In the genomic region with DNA sequence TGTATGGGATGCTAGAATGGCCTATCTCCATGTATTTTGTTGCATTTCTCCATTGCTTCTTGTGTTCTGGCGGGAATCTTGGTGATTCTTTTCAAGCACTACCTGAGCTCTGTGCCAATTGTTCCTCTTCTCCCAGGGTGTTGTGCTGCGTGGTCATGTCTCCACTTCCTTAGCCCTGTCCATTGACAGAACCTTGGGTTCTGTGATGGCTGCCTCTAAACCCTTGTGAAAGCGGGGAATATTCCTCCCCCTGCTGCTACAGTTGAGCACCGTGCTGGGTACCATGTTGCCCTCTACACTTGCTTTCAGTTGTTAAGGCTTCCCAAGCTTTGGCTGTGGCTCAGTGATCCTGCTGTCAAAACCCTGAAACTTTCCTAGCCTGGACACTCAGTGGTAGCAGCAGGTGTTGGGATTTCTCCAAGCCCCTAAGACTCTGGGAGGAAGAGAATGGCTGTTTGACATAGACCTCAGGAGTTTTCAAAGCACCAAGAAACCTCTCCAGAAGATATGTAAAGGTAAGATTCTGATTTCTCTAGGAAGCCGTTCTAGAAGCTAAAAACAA, we compare ENCODE assay signal across 24 cellular contexts.
DNase-seq lines count a peak whose midpoint lies in the region; ATAC-seq and TF ChIP-seq lines count a peak whose summit lies in the region.
"Had no signal": no experiment of that assay in that cellular context is flagged by ENCODE, and none has a peak within 500 bp of the region (broad histone marks: within the 10 kb centered on the region; RNA-seq: fewer than 3 reads in every experiment).

No MANE protein-coding gene starts in this region.

- 93% methylated on average over 5 of the region's 5 CpGs for WGBS in suprapubic skin

- BruUV-seq in Calu3 (replicated peaks; lab: Mats Ljungman, UMichigan), result no TSS peak

- H3K9me2 ChIP-seq in Karpas-422 (replicated peaks; ENCODE audit: insufficient read depth, low read length), result no peaks in the 10 kb centered on the region

- peak overlapping the region; percentile 70 for H3K4me2 ChIP-seq in Karpas-422 (ENCODE audit: low read depth, low read length, poor library complexity, severe bottlenecking)

- intact Hi-C loops in gastrocnemius medialis (cut with DNase I; ENCODE audit: low total_unique reads) (no loop called here), Calu3 (cut with micrococcal nuclease; ENCODE audit: unreplicated experiment) (no loop called here)

- H3K4me3 Mint-ChIP-seq in activated T-cell treated with anti-CD3 and anti-CD28 coated beads, Interleukin-2, amount 50 U/mL, for 24 hours, result no peak overlapping the region
- no peak overlapping the region for H3K4me3 Mint-ChIP-seq in activated T-cell treated with anti-CD3 and anti-CD28 coated beads, Interleukin-2, amount 50 U/mL, for 4 hours
- H3K4me3 Mint-ChIP-seq in chondrocyte (ENCODE audit: unreplicated experiment) (no peak overlapping the region), Calu3 (ENCODE audit: low read depth, unreplicated experiment) (no peak overlapping the region)

- H3K79me2 ChIP-seq in Karpas-422 (ENCODE audit: low read length), result peaks cover 100% of the 10 kb centered on the region

- in situ Hi-C loops in gastrocnemius medialis (cut with MboI; ENCODE audit: low sequenced_read_pairs in 4 of 4), result no loop called here

- H3K36me3 Mint-ChIP-seq in activated T-cell treated with anti-CD3 and anti-CD28 coated beads, Interleukin-2, amount 50 U/mL, for 24 hours (ENCODE audit: low read depth), result peaks cover 91% of the 10 kb centered on the region
- peaks cover 47% of the 10 kb centered on the region for H3K36me3 Mint-ChIP-seq in activated T-cell treated with anti-CD3 and anti-CD28 coated beads, Interleukin-2, amount 50 U/mL, for 4 hours (ENCODE audit: insufficient read depth)
- peaks cover 5% of the 10 kb centered on the region for H3K36me3 Mint-ChIP-seq in chondrocyte (ENCODE audit: low read depth)
- no peaks in the 10 kb centered on the region for H3K36me3 Mint-ChIP-seq in Calu3 (ENCODE audit: insufficient read depth, unreplicated experiment)

- H3K4me1 Mint-ChIP-seq in activated T-cell treated with anti-CD3 and anti-CD28 coated beads, Interleukin-2, amount 50 U/mL, for 24 hours (ENCODE audit: low read depth), result peaks cover 81% of the 10 kb centered on the region
- H3K4me1 Mint-ChIP-seq in activated T-cell treated with anti-CD3 and anti-CD28 coated beads, Interleukin-2, amount 50 U/mL, for 4 hours (ENCODE audit: low read depth), result peaks cover 76% of the 10 kb centered on the region
- H3K4me1 Mint-ChIP-seq in chondrocyte (ENCODE audit: low read depth), result peaks cover 28% of the 10 kb centered on the region
- peaks cover 6% of the 10 kb centered on the region for H3K4me1 Mint-ChIP-seq in Calu3 (ENCODE audit: low read depth, unreplicated experiment)

- H2AFZ ChIP-seq in Karpas-422 (ENCODE audit: low read length), result no peak overlapping the region

- no peaks in the 10 kb centered on the region for H3K27me3 Mint-ChIP-seq in activated T-cell treated with anti-CD3 and anti-CD28 coated beads, Interleukin-2, amount 50 U/mL, for 24 hours
- H3K27me3 Mint-ChIP-seq in activated T-cell treated with anti-CD3 and anti-CD28 coated beads, Interleukin-2, amount 50 U/mL, for 4 hours (ENCODE audit: low read depth), result no peaks in the 10 kb centered on the region
- H3K27me3 Mint-ChIP-seq in chondrocyte (ENCODE audit: low read depth) (no peaks in the 10 kb centered on the region), Calu3 (ENCODE audit: unreplicated experiment) (no peaks in the 10 kb centered on the region)

- peaks cover 44% of the 10 kb centered on the region for H3K36me3 ChIP-seq in Karpas-422 (ENCODE audit: insufficient read depth, low read length)
- H3K36me3 ChIP-seq in gastrocnemius medialis, result peaks cover 0 to 8% of the 10 kb centered on the region in 2 donors
- H3K36me3 ChIP-seq in suprapubic skin, result peaks cover 17% of the 10 kb centered on the region
- H3K36me3 ChIP-seq: HAP-1 had no signal

- H3K27me3 ChIP-seq in Karpas-422 (ENCODE audit: low read length), result no peaks in the 10 kb centered on the region
- no peaks in the 10 kb centered on the region for H3K27me3 ChIP-seq in gastrocnemius medialis
- H3K27me3 ChIP-seq in suprapubic skin, result no peaks in the 10 kb centered on the region
- H3K27me3 ChIP-seq: foreskin keratinocyte, tibial nerve had no signal

- CTCF ChIA-PET in Calu3 (lab: Charles Lee), result no interaction called here

- peak overlapping the region; percentile 30 for H3K27ac Mint-ChIP-seq in activated T-cell treated with anti-CD3 and anti-CD28 coated beads, Interleukin-2, amount 50 U/mL, for 24 hours
- H3K27ac Mint-ChIP-seq in chondrocyte (ENCODE audit: unreplicated experiment), result peak overlapping the region; percentile 49
- H3K27ac Mint-ChIP-seq in Calu3 (ENCODE audit: unreplicated experiment), result no peak overlapping the region

- no peak for TF ChIP-seq POLR2A in gastrocnemius medialis (IDR thresholded peaks at IDR 0.05)
- TF ChIP-seq POLR2A in suprapubic skin (IDR thresholded peaks at IDR 0.05), result no peak

- DNase-seq in activated T-cell treated with anti-CD3 and anti-CD28 coated beads, Interleukin-2, amount 50 U/mL, for 24 hours, result no peak
- DNase-seq in activated T-cell treated with anti-CD3 and anti-CD28 coated beads, Interleukin-2, amount 50 U/mL, for 4 hours, result no peak
- DNase-seq in Karpas-422, result no peak
- DNase-seq in chondrocyte (ENCODE audit: low spot score), result no peak
- peak in 1 of 2 donors; percentile 32 for DNase-seq in gastrocnemius medialis
- no peak for DNase-seq in suprapubic skin (ENCODE audit: low spot score in 2 of 2)
- no peak for DNase-seq in cerebellar nuclear complex (lab: John Stamatoyannopoulos, UW)
- DNase-seq in Calu3, result no peak
- DNase-seq: activated CD4-positive, alpha-beta T cell treated with anti-CD3 and anti-CD28 coated beads for 4 hours; activated T-cell treated with anti-CD3 and anti-CD28 coated beads, Interleukin-2, amount 50 U/mL, for 48 hours; amygdala; COR-L47; erythroblast; foreskin keratinocyte; KBM-7; MV-4-11; NCI-H1694 treated with DMSO at 0.1 percent for 48 hours; PC-3; right cardiac atrium; SHP77 treated with DMSO at 0.1 percent for 48 hours; stimulated activated CD4-positive, alpha-beta T cell treated with anti-CD3 and anti-CD28 coated beads, Interleukin-15, amount 100 ng/mL, for 24 hours had no signal

- TF ChIP-seq CTCF in chondrocyte (IDR thresholded peaks at IDR 0.05) (no peak), gastrocnemius medialis (IDR thresholded peaks at IDR 0.05 in 4 of 5, conservative IDR thresholded peaks at IDR 0.05 in 1 of 5) (no peak), suprapubic skin (IDR thresholded peaks at IDR 0.05) (no peak), Calu3 (IDR thresholded peaks at IDR 0.05; ENCODE audit: unreplicated experiment) (no peak)

- H3K27ac ChIP-seq in Karpas-422 (ENCODE audit: low read length), result peak overlapping the region; percentile 83
- peak overlapping the region; percentile 80 to 95 (median 86) for H3K27ac ChIP-seq in gastrocnemius medialis
- no peak overlapping the region for H3K27ac ChIP-seq in suprapubic skin
- H3K27ac ChIP-seq: foreskin keratinocyte, tibial nerve had no signal

- no peaks in the 10 kb centered on the region for H3K9me3 Mint-ChIP-seq in activated T-cell treated with anti-CD3 and anti-CD28 coated beads, Interleukin-2, amount 50 U/mL, for 24 hours
- H3K9me3 Mint-ChIP-seq in activated T-cell treated with anti-CD3 and anti-CD28 coated beads, Interleukin-2, amount 50 U/mL, for 4 hours, result no peaks in the 10 kb centered on the region
- H3K9me3 Mint-ChIP-seq in chondrocyte (ENCODE audit: low read depth), result no peaks in the 10 kb centered on the region
- no peaks in the 10 kb centered on the region for H3K9me3 Mint-ChIP-seq in Calu3 (ENCODE audit: low read depth, unreplicated experiment)

- peaks cover 89% of the 10 kb centered on the region for H3K4me1 ChIP-seq in Karpas-422 (ENCODE audit: low read length)
- peaks cover 94 to 97% of the 10 kb centered on the region in 2 donors for H3K4me1 ChIP-seq in gastrocnemius medialis
- H3K4me1 ChIP-seq in suprapubic skin, result no peaks in the 10 kb centered on the region
- H3K4me1 ChIP-seq: foreskin keratinocyte had no signal

- H3K4me3 ChIP-seq in Karpas-422 (ENCODE audit: low read length) (no peak overlapping the region), gastrocnemius medialis (peak overlapping the region in 1 of 4 donors; percentile 30), suprapubic skin (no peak overlapping the region)
- H3K4me3 ChIP-seq: HAP-1, lung, tibial nerve had no signal

- no peak for TF ChIP-seq EP300 in suprapubic skin (IDR thresholded peaks at IDR 0.05)

- no peak for ATAC-seq in activated T-cell treated with anti-CD3 and anti-CD28 coated beads, Interleukin-2, amount 50 U/mL, for 4 hours
- peak in 1 of 2 donors; percentile 53 for ATAC-seq in gastrocnemius medialis
- ATAC-seq: foreskin keratinocyte, PC-3 had no signal

- no peak overlapping the region; the same call in 1 of the 2 replicates for H3K9ac ChIP-seq in Karpas-422 (ENCODE audit: low read length)

- H4K20me1 ChIP-seq in Karpas-422 (ENCODE audit: insufficient read depth, low read depth, low read length), result no peaks in the 10 kb centered on the region

- H3K9me3 ChIP-seq in Karpas-422 (ENCODE audit: low read length), result no peaks in the 10 kb centered on the region
- no peaks in the 10 kb centered on the region for H3K9me3 ChIP-seq in gastrocnemius medialis
- H3K9me3 ChIP-seq in suprapubic skin, result no peaks in the 10 kb centered on the region
- H3K9me3 ChIP-seq: HAP-1, tibial nerve had no signal
